In the genomic region with DNA sequence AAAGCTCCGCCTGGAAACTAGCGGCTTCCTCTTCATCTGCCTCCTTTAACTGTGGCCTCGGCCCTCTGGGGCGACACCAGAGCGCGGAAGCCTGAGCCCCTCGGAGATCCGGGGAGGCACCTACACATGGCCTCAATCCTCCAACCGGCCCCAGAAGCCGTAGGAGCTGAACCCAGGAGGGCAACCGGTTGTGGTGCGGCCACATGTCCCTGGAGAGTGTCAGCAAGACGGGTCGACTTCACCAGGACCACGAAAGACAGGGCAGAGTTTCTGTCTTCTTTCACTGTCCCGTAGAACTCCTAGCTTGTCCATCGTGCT, we compare ENCODE assay signal across 24 cellular contexts. TPM values are rescaled to one million over a fixed set of nuclear protein-coding genes. Genes with fewer than 3 reads are reported as not detected.
DNase-seq lines count a peak whose midpoint lies in the region; ATAC-seq and TF ChIP-seq lines count a peak whose summit lies in the region.
"Had no signal": no experiment of that assay in that cellular context is flagged by ENCODE, and none has a peak within 500 bp of the region (broad histone marks: within the 10 kb centered on the region; RNA-seq: fewer than 3 reads in every experiment).

No MANE protein-coding gene starts in this region.

- peak overlapping the region; percentile 66 for H3K27ac Mint-ChIP-seq in activated CD4-positive, alpha-beta T cell treated with anti-CD3 and anti-CD28 coated beads, Interleukin-2, amount 10 ng/mL, durations not matched to agents 24 days and 14 days
- H3K27ac Mint-ChIP-seq in CD4-positive, alpha-beta T cell, result no peak overlapping the region
- H3K27ac Mint-ChIP-seq: activated naive CD8-positive, alpha-beta T cell treated with anti-CD3 and anti-CD28 coated beads, Interleukin-2, amount 50 U/mL, for 24 hours had no signal

- no peak overlapping the region for H2AFZ ChIP-seq in neural cell (ENCODE audit: low read depth, low read length)

- H3K4me2 ChIP-seq in neural cell (ENCODE audit: low read length), result no peak overlapping the region

- no peaks in the 10 kb centered on the region for H3K9me2 ChIP-seq in neural cell (ENCODE audit: insufficient read depth, low read length)

- TF ChIP-seq CTCF in CD4-positive, alpha-beta T cell (IDR thresholded peaks at IDR 0.05), result no peak
- TF ChIP-seq CTCF in neural cell (IDR thresholded peaks at IDR 0.05; ENCODE audit: poor library complexity, severe bottlenecking) (no peak), GM13977 (IDR thresholded peaks at IDR 0.05; ENCODE audit: extremely low read depth, insufficient read depth, missing control alignments) (no peak)

- no peaks in the 10 kb centered on the region for H3K9me3 ChIP-seq in CD4-positive, alpha-beta T cell (ENCODE audit: control insufficient read depth, low read length)
- no peaks in the 10 kb centered on the region for H3K9me3 ChIP-seq in neural cell (ENCODE audit: low read length)
- H3K9me3 ChIP-seq: neutrophil, psoas muscle, upper lobe of right lung had no signal

- POLR2A ChIA-PET in CD4-positive, alpha-beta T cell (lab: Charles Lee), result no interaction called here

- H3K4me3 Mint-ChIP-seq in activated CD4-positive, alpha-beta T cell treated with anti-CD3 and anti-CD28 coated beads, Interleukin-2, amount 10 ng/mL, durations not matched to agents 24 days and 14 days, result no peak overlapping the region
- peak overlapping the region; percentile 11 for H3K4me3 Mint-ChIP-seq in CD4-positive, alpha-beta T cell
- H3K4me3 Mint-ChIP-seq: activated naive CD8-positive, alpha-beta T cell treated with anti-CD3 and anti-CD28 coated beads, Interleukin-2, amount 50 U/mL, for 24 hours had no signal

- no peak overlapping the region for H3K27ac ChIP-seq in CD4-positive, alpha-beta T cell (ENCODE audit: low read depth, low read length)
- H3K27ac ChIP-seq in cingulate gyrus (ENCODE audit: low read depth, low read length) (peak overlapping the region; percentile 14), neural cell (ENCODE audit: low read length) (no peak overlapping the region)
- H3K27ac ChIP-seq: brain microvascular endothelial cell, neutrophil, psoas muscle, upper lobe of right lung had no signal

- H3K36me3 ChIP-seq in neural cell (ENCODE audit: insufficient read depth, low read length), result no peaks in the 10 kb centered on the region
- H3K36me3 ChIP-seq: brain microvascular endothelial cell, neutrophil, upper lobe of right lung had no signal

- H3K9me3 Mint-ChIP-seq in activated CD4-positive, alpha-beta T cell treated with anti-CD3 and anti-CD28 coated beads, Interleukin-2, amount 10 ng/mL, durations not matched to agents 24 days and 14 days, result peaks cover 7% of the 10 kb centered on the region
- H3K9me3 Mint-ChIP-seq in CD4-positive, alpha-beta T cell, result no peaks in the 10 kb centered on the region
- H3K9me3 Mint-ChIP-seq: activated naive CD8-positive, alpha-beta T cell treated with anti-CD3 and anti-CD28 coated beads, Interleukin-2, amount 50 U/mL, for 24 hours had no signal

- no peak for TF ChIP-seq RAD21 in neural cell (conservative IDR thresholded peaks at IDR 0.05)

- peak overlapping the region; percentile 30 for H3K4me3 ChIP-seq in neural cell (ENCODE audit: low read length)
- H3K4me3 ChIP-seq: psoas muscle, upper lobe of right lung had no signal

- H3K79me2 ChIP-seq in neural cell (replicated peaks; ENCODE audit: insufficient read depth, low read length), result peaks cover 70% of the 10 kb centered on the region

- peaks cover 71% of the 10 kb centered on the region for H3K27me3 Mint-ChIP-seq in activated CD4-positive, alpha-beta T cell treated with anti-CD3 and anti-CD28 coated beads, Interleukin-2, amount 10 ng/mL, durations not matched to agents 24 days and 14 days
- H3K27me3 Mint-ChIP-seq in CD4-positive, alpha-beta T cell, result peaks cover 73% of the 10 kb centered on the region

- TF ChIP-seq EP300 in neural cell (conservative IDR thresholded peaks at IDR 0.05; ENCODE audit: poor library complexity, severe bottlenecking), result no peak

- peaks cover 7% of the 10 kb centered on the region for H3K36me3 Mint-ChIP-seq in activated CD4-positive, alpha-beta T cell treated with anti-CD3 and anti-CD28 coated beads, Interleukin-2, amount 10 ng/mL, durations not matched to agents 24 days and 14 days (ENCODE audit: low read depth)
- H3K36me3 Mint-ChIP-seq in CD4-positive, alpha-beta T cell (ENCODE audit: low read depth), result no peaks in the 10 kb centered on the region

- in situ Hi-C loops in GM13977 (cut with MboI; ENCODE audit: low pct_unique_long_range_greater_than_20kb, low sequenced_read_pairs, unreplicated experiment), result no loop called here

- H3K9ac ChIP-seq in neural cell (ENCODE audit: low read length), result peak overlapping the region; percentile 16

- peaks cover 3% of the 10 kb centered on the region for H3K4me1 Mint-ChIP-seq in activated CD4-positive, alpha-beta T cell treated with anti-CD3 and anti-CD28 coated beads, Interleukin-2, amount 10 ng/mL, durations not matched to agents 24 days and 14 days
- peaks cover 16% of the 10 kb centered on the region for H3K4me1 Mint-ChIP-seq in CD4-positive, alpha-beta T cell (ENCODE audit: low read depth)

- no peaks in the 10 kb centered on the region for H3F3A ChIP-seq in neural cell (ENCODE audit: insufficient read depth, low read length, poor library complexity, severe bottlenecking)

- no peaks in the 10 kb centered on the region for H4K20me1 ChIP-seq in neural cell (ENCODE audit: insufficient read depth)

- intact Hi-C loops in activated CD4-positive, alpha-beta T cell treated with anti-CD3 and anti-CD28 coated beads, Interleukin-2, amount 10 ng/mL, durations not matched to agents 24 days and 14 days (cut with micrococcal nuclease), result loop anchor here (10.0 kb wide), 1 partner anchor 948 kb away; the partner anchor contains the start of gene ARHGEF7
- intact Hi-C loops in CD4-positive, alpha-beta T cell (cut with DNase I, micrococcal nuclease), result no loop called here

- peaks cover 78% of the 10 kb centered on the region for H3K27me3 ChIP-seq in CD4-positive, alpha-beta T cell (ENCODE audit: control insufficient read depth, insufficient read depth, low read length)
- H3K27me3 ChIP-seq in neural cell (ENCODE audit: insufficient read depth, low read depth, low read length), result peaks cover 68% of the 10 kb centered on the region

- no peak for DNase-seq in activated CD4-positive, alpha-beta T cell treated with anti-CD3 and anti-CD28 coated beads, Interleukin-2, amount 10 ng/mL, durations not matched to agents 24 days and 14 days
- no peak for DNase-seq in activated CD4-positive, alpha-beta T cell treated with anti-CD3 and anti-CD28 coated beads for 48 hours
- DNase-seq in CD4-positive, alpha-beta T cell, result no peak
- DNase-seq in HPDE6-E6E7 (ENCODE audit: extremely low spot score) (no peak), GM13977 (ENCODE audit: low spot score) (no peak), activated T-cell treated with anti-CD3 and anti-CD28 coated beads for 4 hours (no peak)
- DNase-seq: activated naive CD8-positive, alpha-beta T cell treated with anti-CD3 and anti-CD28 coated beads, Interleukin-2, amount 50 U/mL, for 24 hours; brain microvascular endothelial cell; DMS79; effector CD8-positive, alpha-beta T cell; GF-D8; KG1; NCI-H1436; NCI-H446; psoas muscle; Right ventricle myocardium superior; stimulated activated CD8-positive, alpha-beta memory T cell treated with anti-CD3 and anti-CD28 coated beads, Interleukin-4, amount 100 ng/mL, for 48 hours; upper lobe of right lung had no signal

- CTCF ChIA-PET in CD4-positive, alpha-beta T cell (lab: Charles Lee), result interaction anchor here (1.0 kb wide), 1 partner anchor 13 kb away, joined by 3 read pairs; no protein-coding TSS in a partner anchor

- ATAC-seq in CD4-positive, alpha-beta T cell (ENCODE audit: poor library complexity), result no peak
- ATAC-seq: activated naive CD8-positive, alpha-beta T cell treated with anti-CD3 and anti-CD28 coated beads, Interleukin-2, amount 50 U/mL, for 24 hours; psoas muscle had no signal

TF ChIP-seq in neural cell, 6 proteins besides CTCF, POLR2A, EP300 and RAD21:
- TF ChIP-seq POLR2AphosphoS5 (IDR thresholded peaks at IDR 0.05) (no peak), MXI1 (conservative IDR thresholded peaks at IDR 0.05; ENCODE audit: poor library complexity, severe bottlenecking) (no peak), REST (IDR thresholded peaks at IDR 0.05; ENCODE audit: borderline replicate concordance) (no peak), TAF1 (IDR thresholded peaks at IDR 0.05; ENCODE audit: low read depth) (no peak), SMC3 (conservative IDR thresholded peaks at IDR 0.05; ENCODE audit: poor library complexity) (no peak), EZH2 (IDR thresholded peaks at IDR 0.05; ENCODE audit: borderline replicate concordance, insufficient read depth, low read length, poor library complexity, severe bottlenecking) (no peak)

RNA-seq across cellular contexts. Expression of gene SOX1, which starts 3.7 kb away (rescaled TPM):
- not detected in 2 replicates for total RNA-seq in activated CD4-positive, alpha-beta T cell treated with anti-CD3 and anti-CD28 coated beads, Interleukin-2, amount 10 ng/mL, durations not matched to agents 24 days and 14 days
- not detected for total RNA-seq in CD4-positive, alpha-beta T cell
- polyA plus RNA-seq in neural cell, result 13.2 and 18.5 TPM in 2 replicates
- polyA minus RNA-seq in neural cell, result 19.5 and 21.8 TPM in 2 replicates
- total RNA-seq: fibroblast of villous mesenchyme, HT1080, liver, psoas muscle, Right ventricle myocardium superior, upper lobe of right lung had no signal
- polyA plus RNA-seq: liver, psoas muscle had no signal
